1 cellular context compared by ENCODE assay signal in genomic region chr1:26003262-26003661, GRCh38.
TF ChIP-seq lines count a peak whose summit lies in the region.

No MANE protein-coding gene starts in this region.

TF ChIP-seq in K562, 482 proteins besides CTCF, POLR2A, EP300 and RAD21:
- no peak for TF ChIP-seq MTA3 (IDR thresholded peaks at IDR 0.05; ENCODE audit: borderline replicate concordance)
- TF ChIP-seq, protein P1, sequence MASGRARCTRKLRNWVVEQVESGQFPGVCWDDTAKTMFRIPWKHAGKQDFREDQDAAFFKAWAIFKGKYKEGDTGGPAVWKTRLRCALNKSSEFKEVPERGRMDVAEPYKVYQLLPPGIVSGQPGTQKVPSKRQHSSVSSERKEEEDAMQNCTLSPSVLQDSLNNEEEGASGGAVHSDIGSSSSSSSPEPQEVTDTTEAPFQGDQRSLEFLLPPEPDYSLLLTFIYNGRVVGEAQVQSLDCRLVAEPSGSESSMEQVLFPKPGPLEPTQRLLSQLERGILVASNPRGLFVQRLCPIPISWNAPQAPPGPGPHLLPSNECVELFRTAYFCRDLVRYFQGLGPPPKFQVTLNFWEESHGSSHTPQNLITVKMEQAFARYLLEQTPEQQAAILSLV (tag; IDR thresholded peaks at IDR 0.05): 0 out of 2 replicates have a peak, but pooled peaks have one; percentile 19
- TF ChIP-seq MIER1 (IDR thresholded peaks at IDR 0.05; ENCODE audit: low read depth): no peak
- TF ChIP-seq CEBPB (tag; IDR thresholded peaks at IDR 0.05): peak; percentile 98
- TF ChIP-seq CEBPG (CRISPR knock-in tag; IDR thresholded peaks at IDR 0.05): peak; percentile 56; the same call in 1 of the 2 replicates
- peak; percentile 92 to 93 for TF ChIP-seq CEBPG (tag; conservative IDR thresholded peaks at IDR 0.05 in 1 of 2, IDR thresholded peaks at IDR 0.05 in 1 of 2)
- peak; percentile 33; the same call in 1 of the 2 replicates for TF ChIP-seq ZNF121 (CRISPR knock-in tag; conservative IDR thresholded peaks at IDR 0.05)
- TF ChIP-seq ATF7 (IDR thresholded peaks at IDR 0.05): no peak
